Comparison of ENCODE assay signal across 8 cellular contexts in the genomic region with DNA sequence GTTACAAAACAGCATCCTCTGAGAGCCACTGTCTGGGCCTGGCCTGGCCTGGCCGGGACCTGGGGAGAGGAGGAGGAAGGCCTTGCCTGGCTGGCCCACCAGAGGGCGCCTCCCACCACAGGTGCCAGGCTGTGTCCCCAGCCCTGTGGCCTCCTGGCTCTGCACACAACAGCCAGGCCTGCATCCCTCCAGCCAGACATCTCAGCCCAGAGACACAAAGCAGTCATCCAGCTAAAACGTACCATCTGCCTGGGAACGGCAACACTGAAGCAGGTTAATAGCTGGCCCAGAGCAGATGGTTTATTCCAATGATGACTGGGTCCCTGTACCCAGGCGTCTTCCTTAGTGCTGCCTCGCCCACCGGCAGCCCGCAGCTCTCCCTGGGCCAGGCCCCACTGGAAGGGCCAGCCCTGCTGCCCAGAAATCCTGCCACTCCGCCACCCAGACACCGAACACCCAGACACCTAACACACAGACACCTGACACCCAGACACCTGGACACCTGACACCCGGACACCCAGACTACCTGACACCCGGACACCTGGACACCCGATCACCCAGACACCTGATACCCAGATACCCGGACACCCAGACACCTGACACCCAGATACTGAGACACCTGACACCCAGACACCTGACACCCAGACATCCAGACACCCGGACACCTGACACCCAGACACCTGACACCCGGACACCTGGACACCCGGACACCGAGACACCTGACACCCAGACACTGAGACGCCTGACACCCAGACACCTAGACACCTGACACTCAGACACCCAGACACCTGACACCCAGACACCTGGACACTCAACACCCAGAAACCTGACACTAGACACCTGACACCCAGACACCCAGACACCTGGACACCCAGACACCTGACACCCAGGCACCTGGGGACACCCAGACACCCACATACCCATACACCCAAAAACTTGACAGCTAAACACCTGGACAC. TPM values are rescaled to one million over a fixed set of nuclear protein-coding genes. Genes with fewer than 3 reads are reported as not detected.
A peak's percentile ranks its signal among the peaks of the same experiment; 100 is the strongest.
DNase-seq lines count a peak whose midpoint lies in the region; ATAC-seq and TF ChIP-seq lines count a peak whose summit lies in the region.

No MANE protein-coding gene starts in this region.

- peak; percentile 72 for TF ChIP-seq CTCF in foreskin keratinocyte (conservative IDR thresholded peaks at IDR 0.05)
- peak in 1 of 3 donors; percentile 30 for TF ChIP-seq CTCF in omental fat pad (IDR thresholded peaks at IDR 0.05)
- peak; percentile 84 to 95 for TF ChIP-seq CTCF in tibial artery (IDR thresholded peaks at IDR 0.05)

- no peak overlapping the region for H3K4me3 ChIP-seq in CD8-positive, alpha-beta memory T cell (ENCODE audit: low read length)
- no peak overlapping the region for H3K4me3 ChIP-seq in tibial artery

- H3K9me3 Mint-ChIP-seq in CD8-positive, alpha-beta memory T cell, result no peaks in the 10 kb centered on the region

- H3K27ac ChIP-seq in CD8-positive, alpha-beta memory T cell (ENCODE audit: low read depth, low read length), result no peak overlapping the region
- H3K27ac ChIP-seq in foreskin keratinocyte (no peak overlapping the region), tibial artery (peak overlapping the region in 1 of 2 donors; percentile 28)

- ATAC-seq in GM19463 (IDR thresholded peaks at IDR 0.05; ENCODE audit: unreplicated experiment), result peak; percentile 100
- peak; percentile 73 for ATAC-seq in foreskin keratinocyte
- peak; percentile 86 for ATAC-seq in omental fat pad (ENCODE audit: low FRiP score)

- H3K36me3 Mint-ChIP-seq in CD8-positive, alpha-beta memory T cell, result peaks cover 0 to 1% (median 0%) of the 10 kb centered on the region in 3 donors

- H3K27ac Mint-ChIP-seq in CD8-positive, alpha-beta memory T cell, result peak overlapping the region; percentile 37 to 88 (median 72)

- H3K4me1 Mint-ChIP-seq in CD8-positive, alpha-beta memory T cell, result peaks cover 13 to 21% (median 15%) of the 10 kb centered on the region in 3 donors

- DNase-seq in CD8-positive, alpha-beta memory T cell, result peak; percentile 75 to 87 (median 78)
- DNase-seq in HT1080 (ENCODE audit: low read depth), result peak; percentile 67
- DNase-seq in SHP77 (lab: John Stamatoyannopoulos, UW), result peak; percentile 47 to 52
- peak; percentile 58 for DNase-seq in activated gamma-delta T cell (lab: John Stamatoyannopoulos, UW)
- DNase-seq in foreskin keratinocyte, result peak in 1 of 2 donors; percentile 12
- DNase-seq in omental fat pad (ENCODE audit: low spot score), result no peak
- peak; percentile 89 to 90 for DNase-seq in tibial artery

- H3K36me3 ChIP-seq in CD8-positive, alpha-beta memory T cell (ENCODE audit: insufficient read depth, low read length), result no peaks in the 10 kb centered on the region
- H3K36me3 ChIP-seq in tibial artery, result peaks cover 0 to 4% (median 0%) of the 10 kb centered on the region in 3 donors

- H3K27me3 ChIP-seq in CD8-positive, alpha-beta memory T cell (ENCODE audit: insufficient read depth, low read length, poor library complexity, severe bottlenecking), result no peaks in the 10 kb centered on the region
- H3K27me3 ChIP-seq in foreskin keratinocyte, result no peaks in the 10 kb centered on the region
- no peaks in the 10 kb centered on the region for H3K27me3 ChIP-seq in tibial artery

- H3K4me3 Mint-ChIP-seq in CD8-positive, alpha-beta memory T cell, result no peak overlapping the region

- H3K27me3 Mint-ChIP-seq in CD8-positive, alpha-beta memory T cell, result no peaks in the 10 kb centered on the region

- POLR2A ChIA-PET in CD8-positive, alpha-beta memory T cell (lab: Charles Lee), result interaction anchor here (0.5 to 1.2 kb wide), 5 partner anchors 17 to 88 kb away, joined by 3 to 6 read pairs (median 3); a partner anchor contains a TSS

- H3K4me1 ChIP-seq in CD8-positive, alpha-beta memory T cell (ENCODE audit: insufficient read depth, low read length), result peaks cover 13% of the 10 kb centered on the region
- H3K4me1 ChIP-seq in foreskin keratinocyte, result no peaks in the 10 kb centered on the region
- no peaks in the 10 kb centered on the region for H3K4me1 ChIP-seq in tibial artery

- H3K9me3 ChIP-seq in CD8-positive, alpha-beta memory T cell (ENCODE audit: low read length), result no peaks in the 10 kb centered on the region
- H3K9me3 ChIP-seq in tibial artery, result peaks cover 0 to 6% (median 6%) of the 10 kb centered on the region in 3 donors

- intact Hi-C loops in tibial artery (cut with DNase I; ENCODE audit: low total_unique reads), result loop anchor here (2.0 to 5.0 kb wide), 2 partner anchors 22 to 83 kb away; no protein-coding TSS in a partner anchor

- CTCF ChIA-PET in CD8-positive, alpha-beta memory T cell (lab: Charles Lee), result interaction anchor here (0.8 to 7.7 kb wide), 24 partner anchors 8 to 151 kb away, joined by 3 to 175 read pairs (median 10); a partner anchor contains a TSS

RNA-seq across cellular contexts. Expression of a gene that starts 20.1 kb away (rescaled TPM):
- total RNA-seq in CD8-positive, alpha-beta memory T cell, result 10 to 100 TPM; 32.3 to 35.3 TPM
- 33.0 TPM for polyA plus RNA-seq in CD8-positive, alpha-beta memory T cell
- 34.3 and 34.5 TPM in 2 replicates for total RNA-seq in HT1080 (2014; rRNA removed; shearing (Covaris generic))
- 27.9 and 34.2 TPM in 2 replicates for polyA plus RNA-seq in HT1080 (2015; cell fraction: cytosol; rRNA removed)
- polyA plus RNA-seq in HT1080 (2015; cell fraction: nucleus; rRNA removed), result 25.0 and 31.8 TPM in 2 replicates
- total RNA-seq in foreskin keratinocyte (13.8 and 16.7 TPM in 2 replicates), omental fat pad (100 to 1,000 TPM; 105 to 260 (median 142) TPM)
- 9.9 and 10.0 TPM in 2 replicates for polyA plus RNA-seq in foreskin keratinocyte

RNA-seq across cellular contexts. Expression of a gene that starts 29.7 kb away (rescaled TPM):
- total RNA-seq in CD8-positive, alpha-beta memory T cell, result 10 to 100 TPM; 21.3 to 23.0 TPM
- 57.7 TPM for polyA plus RNA-seq in CD8-positive, alpha-beta memory T cell
- total RNA-seq in HT1080 (2014; rRNA removed; shearing (Covaris generic)), result 15.5 and 16.1 TPM in 2 replicates
- polyA plus RNA-seq in HT1080 (2015; cell fraction: cytosol; rRNA removed), result 6.5 and 7.7 TPM in 2 replicates
- 7.8 and 10.4 TPM in 2 replicates for polyA plus RNA-seq in HT1080 (2015; cell fraction: nucleus; rRNA removed)
- 13.8 and 15.0 TPM in 2 replicates for total RNA-seq in foreskin keratinocyte
- 13.2 and 15.8 TPM in 2 replicates for polyA plus RNA-seq in foreskin keratinocyte
- 10 to 100 TPM; 10.7 to 55.5 (median 21.5) TPM for total RNA-seq in omental fat pad
